1 cellular context compared by ENCODE assay signal in the genomic region with DNA sequence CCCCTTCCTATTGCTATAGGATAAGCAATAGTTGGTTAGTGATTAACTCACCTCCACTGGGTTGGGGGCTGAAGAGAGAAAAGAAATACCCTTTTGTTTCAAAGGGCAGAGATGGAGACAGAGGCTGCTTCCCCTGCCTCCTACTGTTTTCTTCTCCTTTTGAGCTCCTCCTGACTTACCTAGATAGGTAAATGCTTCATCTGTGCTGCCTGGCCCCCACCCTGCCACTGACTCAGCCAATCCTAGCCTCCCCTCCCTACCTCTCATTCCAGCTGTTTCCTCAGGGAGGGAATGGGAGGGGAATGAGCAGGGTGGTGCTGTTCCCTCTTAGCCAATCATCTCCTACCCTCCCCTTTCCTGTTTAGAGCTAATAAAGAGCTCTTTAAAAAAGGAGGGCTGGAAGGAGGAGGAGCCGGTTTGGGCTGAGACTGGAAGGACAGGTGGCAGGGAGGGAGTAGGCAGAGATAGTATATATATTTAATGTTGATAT.
TF ChIP-seq lines count a peak whose summit lies in the region.

A gene (minus strand): TSS at position 229 of the 490 bp plus-strand sequence. CDS start 5,158 bp downstream, outside the sequence.

TF ChIP-seq in HepG2, 621 proteins besides CTCF, POLR2A, EP300 and RAD21 (continued from another document):
- TF ChIP-seq, protein P1, sequence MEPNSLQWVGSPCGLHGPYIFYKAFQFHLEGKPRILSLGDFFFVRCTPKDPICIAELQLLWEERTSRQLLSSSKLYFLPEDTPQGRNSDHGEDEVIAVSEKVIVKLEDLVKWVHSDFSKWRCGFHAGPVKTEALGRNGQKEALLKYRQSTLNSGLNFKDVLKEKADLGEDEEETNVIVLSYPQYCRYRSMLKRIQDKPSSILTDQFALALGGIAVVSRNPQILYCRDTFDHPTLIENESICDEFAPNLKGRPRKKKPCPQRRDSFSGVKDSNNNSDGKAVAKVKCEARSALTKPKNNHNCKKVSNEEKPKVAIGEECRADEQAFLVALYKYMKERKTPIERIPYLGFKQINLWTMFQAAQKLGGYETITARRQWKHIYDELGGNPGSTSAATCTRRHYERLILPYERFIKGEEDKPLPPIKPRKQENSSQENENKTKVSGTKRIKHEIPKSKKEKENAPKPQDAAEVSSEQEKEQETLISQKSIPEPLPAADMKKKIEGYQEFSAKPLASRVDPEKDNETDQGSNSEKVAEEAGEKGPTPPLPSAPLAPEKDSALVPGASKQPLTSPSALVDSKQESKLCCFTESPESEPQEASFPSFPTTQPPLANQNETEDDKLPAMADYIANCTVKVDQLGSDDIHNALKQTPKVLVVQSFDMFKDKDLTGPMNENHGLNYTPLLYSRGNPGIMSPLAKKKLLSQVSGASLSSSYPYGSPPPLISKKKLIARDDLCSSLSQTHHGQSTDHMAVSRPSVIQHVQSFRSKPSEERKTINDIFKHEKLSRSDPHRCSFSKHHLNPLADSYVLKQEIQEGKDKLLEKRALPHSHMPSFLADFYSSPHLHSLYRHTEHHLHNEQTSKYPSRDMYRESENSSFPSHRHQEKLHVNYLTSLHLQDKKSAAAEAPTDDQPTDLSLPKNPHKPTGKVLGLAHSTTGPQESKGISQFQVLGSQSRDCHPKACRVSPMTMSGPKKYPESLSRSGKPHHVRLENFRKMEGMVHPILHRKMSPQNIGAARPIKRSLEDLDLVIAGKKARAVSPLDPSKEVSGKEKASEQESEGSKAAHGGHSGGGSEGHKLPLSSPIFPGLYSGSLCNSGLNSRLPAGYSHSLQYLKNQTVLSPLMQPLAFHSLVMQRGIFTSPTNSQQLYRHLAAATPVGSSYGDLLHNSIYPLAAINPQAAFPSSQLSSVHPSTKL (CRISPR knock-in tag; IDR thresholded peaks at IDR 0.05): peak; percentile 28; the same call in 1 of the 2 replicates
- TF ChIP-seq ZBTB42 (CRISPR knock-in tag; IDR thresholded peaks at IDR 0.05) (peak; percentile 71; the same call in 1 of the 2 replicates), ZMYM4 (CRISPR knock-in tag; IDR thresholded peaks at IDR 0.05) (peak; percentile 31; the same call in 1 of the 2 replicates), POLR2G (IDR thresholded peaks at IDR 0.05; ENCODE audit: low read depth, low read length) (peak; percentile 59), ZEB1 (IDR thresholded peaks at IDR 0.05; ENCODE audit: insufficient replicate concordance, low read depth) (peak; percentile 73), POLR2AphosphoS5 (IDR thresholded peaks at IDR 0.05; ENCODE audit: low read depth, low read length) (0 out of 2 replicates have a peak, but pooled peaks have one; percentile 25)
- TF ChIP-seq, protein P2, sequence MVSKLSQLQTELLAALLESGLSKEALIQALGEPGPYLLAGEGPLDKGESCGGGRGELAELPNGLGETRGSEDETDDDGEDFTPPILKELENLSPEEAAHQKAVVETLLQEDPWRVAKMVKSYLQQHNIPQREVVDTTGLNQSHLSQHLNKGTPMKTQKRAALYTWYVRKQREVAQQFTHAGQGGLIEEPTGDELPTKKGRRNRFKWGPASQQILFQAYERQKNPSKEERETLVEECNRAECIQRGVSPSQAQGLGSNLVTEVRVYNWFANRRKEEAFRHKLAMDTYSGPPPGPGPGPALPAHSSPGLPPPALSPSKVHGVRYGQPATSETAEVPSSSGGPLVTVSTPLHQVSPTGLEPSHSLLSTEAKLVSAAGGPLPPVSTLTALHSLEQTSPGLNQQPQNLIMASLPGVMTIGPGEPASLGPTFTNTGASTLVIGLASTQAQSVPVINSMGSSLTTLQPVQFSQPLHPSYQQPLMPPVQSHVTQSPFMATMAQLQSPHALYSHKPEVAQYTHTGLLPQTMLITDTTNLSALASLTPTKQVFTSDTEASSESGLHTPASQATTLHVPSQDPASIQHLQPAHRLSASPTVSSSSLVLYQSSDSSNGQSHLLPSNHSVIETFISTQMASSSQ (IDR thresholded peaks at IDR 0.05; ENCODE audit: low read depth): peak; percentile 58; the same call in 1 of the 2 replicates
- TF ChIP-seq, protein P2 (CRISPR knock-in tag; IDR thresholded peaks at IDR 0.05; ENCODE audit: borderline replicate concordance): peak; percentile 67; the same call in 1 of the 2 replicates
